Comparison of ENCODE assay signal across 26 cellular contexts in the genomic region with DNA sequence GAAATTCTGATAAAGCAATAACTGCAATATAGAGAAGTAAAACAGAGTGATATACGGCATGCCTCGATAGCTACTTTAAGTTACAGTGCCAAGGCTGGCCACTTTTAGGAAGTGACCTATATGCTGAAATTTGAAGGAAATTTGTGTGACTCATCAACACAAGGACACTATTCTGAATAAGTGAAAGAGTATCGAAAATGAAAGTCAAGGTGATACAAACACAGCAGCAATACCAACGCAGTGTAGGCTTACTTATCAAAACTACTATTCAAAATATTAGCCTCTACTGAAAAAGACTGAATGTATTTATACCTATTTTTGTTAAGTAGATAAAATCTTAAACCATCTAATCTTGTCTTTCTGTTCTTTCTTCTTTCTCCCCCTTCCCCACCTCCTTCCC.
"Had no signal": no experiment of that assay in that cellular context is flagged by ENCODE, and none has a peak within 500 bp of the region (broad histone marks: within the 10 kb centered on the region; RNA-seq: fewer than 3 reads in every experiment).

No MANE protein-coding gene starts in this region.

- ATAC-seq: activated CD4-positive, CD25-positive, alpha-beta regulatory T cell treated with anti-CD3 and anti-CD28 coated beads, Interleukin-2, amount 50 U/mL, for 24 hours; activated CD8-positive, alpha-beta T cell treated with anti-CD3 and anti-CD28 coated beads, Interleukin-2, amount 10 ng/mL, durations not matched to agents 7 days and 5 days had no signal

- H3K27ac Mint-ChIP-seq: activated CD8-positive, alpha-beta T cell treated with anti-CD3 and anti-CD28 coated beads, Interleukin-2, amount 10 ng/mL, durations not matched to agents 7 days and 5 days; activated naive CD8-positive, alpha-beta T cell treated with anti-CD3 and anti-CD28 coated beads, Interleukin-2, amount 10 ng/mL, durations not matched to agents 7 days and 5 days had no signal

- DNase-seq: activated CD4-positive, alpha-beta T cell treated with anti-CD3 and anti-CD28 coated beads for 4 hours; activated CD4-positive, alpha-beta T cell treated with anti-CD3 and anti-CD28 coated beads, Interleukin-2, amount 50 U/mL, for 4 hours; activated CD8-positive, alpha-beta memory T cell treated with anti-CD3 and anti-CD28 coated beads, Interleukin-2, amount 50 U/mL, for 48 hours; activated CD8-positive, alpha-beta T cell treated with anti-CD3 and anti-CD28 coated beads, Interleukin-2, amount 10 ng/mL, durations not matched to agents 7 days and 5 days; activated naive CD4-positive, alpha-beta T cell treated with anti-CD3 and anti-CD28 coated beads, Interleukin-2, amount 50 U/mL, for 16 hours; activated naive CD8-positive, alpha-beta T cell treated with anti-CD3 and anti-CD28 coated beads, Interleukin-2, amount 10 ng/mL, durations not matched to agents 7 days and 5 days; activated T-cell treated with anti-CD3 and anti-CD28 coated beads, Interleukin-2, amount 50 U/mL, for 1 hour; aorta; caudate nucleus; colonic mucosa; Kasumi-1; MV-4-11; NCI-H1092 treated with DMSO at 0.1 percent for 48 hours; NCI-H1436; NCI-H1694 treated with DMSO at 0.1 percent for 48 hours; NCI-H2029 treated with DMSO at 0.1 percent for 48 hours; NCI-H345; NCI-H510A; NCI-H526 treated with DMSO at 0.1 percent for 48 hours; NCI-H82; NK-92 treated with Interleukin-12 subunit alpha and Interleukin-12 subunit beta, amount 100 ng/mL, for 24 hours; Right ventricle myocardium superior; SJCRH30; SK-N-SH; T-helper 1 cell had no signal

- H3K4me1 Mint-ChIP-seq: activated naive CD8-positive, alpha-beta T cell treated with anti-CD3 and anti-CD28 coated beads, Interleukin-2, amount 10 ng/mL, durations not matched to agents 7 days and 5 days had no signal

- H3K4me3 Mint-ChIP-seq: activated CD8-positive, alpha-beta T cell treated with anti-CD3 and anti-CD28 coated beads, Interleukin-2, amount 10 ng/mL, durations not matched to agents 7 days and 5 days; activated naive CD8-positive, alpha-beta T cell treated with anti-CD3 and anti-CD28 coated beads, Interleukin-2, amount 10 ng/mL, durations not matched to agents 7 days and 5 days had no signal

- H3K27me3 Mint-ChIP-seq: activated naive CD8-positive, alpha-beta T cell treated with anti-CD3 and anti-CD28 coated beads, Interleukin-2, amount 10 ng/mL, durations not matched to agents 7 days and 5 days had no signal

- H3K36me3 Mint-ChIP-seq: activated naive CD8-positive, alpha-beta T cell treated with anti-CD3 and anti-CD28 coated beads, Interleukin-2, amount 10 ng/mL, durations not matched to agents 7 days and 5 days had no signal
